In genomic region chr20:36818831-36819230, GRCh38 we compare ENCODE assay signal across 20 cellular contexts. TPM values are rescaled to one million over a fixed set of nuclear protein-coding genes. Genes with fewer than 3 reads are reported as not detected.
DNase-seq lines count a peak whose midpoint lies in the region; ATAC-seq and TF ChIP-seq lines count a peak whose summit lies in the region.
"Had no signal": no experiment of that assay in that cellular context is flagged by ENCODE, and none has a peak within 500 bp of the region (broad histone marks: within the 10 kb centered on the region; RNA-seq: fewer than 3 reads in every experiment).

No MANE protein-coding gene starts in this region.

- POLR2A ChIA-PET in HEK293 (lab: Yijun Ruan, JAX), result interaction anchor here (0.7 to 1.2 kb wide), 2 partner anchors 10 to 38 kb away, joined by 4 to 5 read pairs; no protein-coding TSS in a partner anchor

- CTCF ChIA-PET in HEK293 (lab: Yijun Ruan, JAX), result interaction anchor here (1.0 to 3.3 kb wide), 5 partner anchors 10 to 45 kb away, joined by 3 to 18 read pairs (median 4); partner anchors contain the start of gene DSN1

- H3K27ac ChIP-seq in HEK293 (ENCODE audit: extremely low read depth, low read depth, low read length), result no peak overlapping the region
- H3K27ac ChIP-seq: KMS-11 had no signal

- no peak for TF ChIP-seq CTCF in HEK293 (tag by site-specific recombination; IDR thresholded peaks at IDR 0.05)
- no peak for TF ChIP-seq CTCF in omental fat pad (IDR thresholded peaks at IDR 0.05)

- peak; percentile 55 for DNase-seq in NCI-H1105 treated with DMSO at 0.1 percent for 48 hours (lab: John Stamatoyannopoulos, UW)
- DNase-seq in NCI-H526 treated with DMSO at 0.1 percent for 48 hours (lab: John Stamatoyannopoulos, UW), result peak; percentile 88
- peak; percentile 45 for DNase-seq in fibroblast of gingiva (ENCODE audit: low read depth)
- DNase-seq in KBM-7, result no peak
- no peak for DNase-seq in omental fat pad (ENCODE audit: low spot score)
- DNase-seq: activated CD4-positive, alpha-beta T cell treated with anti-CD3 and anti-CD28 coated beads for 48 hours; activated naive CD4-positive, alpha-beta T cell treated with anti-CD3 and anti-CD28 coated beads for 36 hours; C1 segment of cervical spinal cord; EL; mucosa of descending colon; sigmoid colon; stimulated activated naive CD4-positive, alpha-beta T cell treated with Interleukin-2 at 50 U/mL for 16 hours; T-helper 17 cell had no signal

- H3K4me3 ChIP-seq in HEK293 (ENCODE audit: low read depth, low read length), result no peak overlapping the region
- H3K4me3 ChIP-seq: HAP-1, mucosa of descending colon, sigmoid colon, thoracic aorta had no signal

- in situ Hi-C loops in KBM-7 (cut with MboI; ENCODE audit: low pct_unique_long_range_greater_than_20kb, low sequenced_read_pairs), result no loop called here

- H3K36me3 ChIP-seq in HEK293 (ENCODE audit: control insufficient read depth in 2 of 2, insufficient read depth in 1 of 2, low read length in 2 of 2), result peaks cover 9 to 34% of the 10 kb centered on the region in 2 experiments; a peak in 2 of 3 replicates

- H3K4me1 ChIP-seq in HEK293 (ENCODE audit: control insufficient read depth, insufficient read depth, low read length), result peaks cover 7% of the 10 kb centered on the region

- ATAC-seq in HG02610 (IDR thresholded peaks at IDR 0.05; ENCODE audit: unreplicated experiment), result no peak
- no peak for ATAC-seq in omental fat pad (ENCODE audit: low FRiP score)
- ATAC-seq: mucosa of descending colon, T-helper 17 cell had no signal

- H3K9me3 ChIP-seq in HEK293 (ENCODE audit: control insufficient read depth, insufficient read depth, low read depth, low read length), result no peaks in the 10 kb centered on the region
- H3K9me3 ChIP-seq: HAP-1, mucosa of descending colon, sigmoid colon, thoracic aorta had no signal

TF ChIP-seq in HEK293, 187 proteins besides CTCF, POLR2A, EP300 and RAD21:
- TF ChIP-seq ZNF791 (tag by site-specific recombination; IDR thresholded peaks at IDR 0.05), result no peak
- no peak for TF ChIP-seq ZNF302 (tag by site-specific recombination; IDR thresholded peaks at IDR 0.05; ENCODE audit: low read depth)
- no peak for TF ChIP-seq ZNF600 (tag by site-specific recombination; IDR thresholded peaks at IDR 0.05)
- peak; percentile 44; the same call in 1 of the 2 replicates for TF ChIP-seq FEZF1 (tag by site-specific recombination; IDR thresholded peaks at IDR 0.05)
- peak; percentile 54; the same call in 1 of the 2 replicates for TF ChIP-seq PRDM6 (tag by site-specific recombination; IDR thresholded peaks at IDR 0.05)
- 0 out of 2 replicates have a peak, but pooled peaks have one; percentile 20 for TF ChIP-seq OSR2 (tag by site-specific recombination; IDR thresholded peaks at IDR 0.05)

RNA-seq across cellular contexts. Expression of gene DSN1, which starts 45.3 kb away (rescaled TPM):
- 10 to 100 TPM in 1 of 4 donors, 1 to 10 TPM in 3; 4.5 to 13.9 (median 5.0) TPM for total RNA-seq in omental fat pad

RNA-seq across cellular contexts. Expression of gene TLDC2, which starts 57.1 kb away (rescaled TPM):
- total RNA-seq in omental fat pad, result under 1 TPM in 1 of 4 donors, not detected in 3; 0.63 TPM
- total RNA-seq: activated naive CD4-positive, alpha-beta T cell treated with anti-CD3 and anti-CD28 coated beads for 36 hours; RPMI7951; SK-MEL-5; T-helper 17 cell had no signal

Comparison
In these comparisons a context has a peak if more than half of its experiments do, and no peak if none do; other contexts are left out.
1. DNase-seq: peak in NCI-H1105 treated with DMSO at 0.1 percent for 48 hours (single experiment), NCI-H526 treated with DMSO at 0.1 percent for 48 hours (single experiment) and fibroblast of gingiva (single experiment); none in KBM-7 (single experiment) and omental fat pad (single experiment).